1 cellular context compared by ENCODE assay signal in the genomic region with DNA sequence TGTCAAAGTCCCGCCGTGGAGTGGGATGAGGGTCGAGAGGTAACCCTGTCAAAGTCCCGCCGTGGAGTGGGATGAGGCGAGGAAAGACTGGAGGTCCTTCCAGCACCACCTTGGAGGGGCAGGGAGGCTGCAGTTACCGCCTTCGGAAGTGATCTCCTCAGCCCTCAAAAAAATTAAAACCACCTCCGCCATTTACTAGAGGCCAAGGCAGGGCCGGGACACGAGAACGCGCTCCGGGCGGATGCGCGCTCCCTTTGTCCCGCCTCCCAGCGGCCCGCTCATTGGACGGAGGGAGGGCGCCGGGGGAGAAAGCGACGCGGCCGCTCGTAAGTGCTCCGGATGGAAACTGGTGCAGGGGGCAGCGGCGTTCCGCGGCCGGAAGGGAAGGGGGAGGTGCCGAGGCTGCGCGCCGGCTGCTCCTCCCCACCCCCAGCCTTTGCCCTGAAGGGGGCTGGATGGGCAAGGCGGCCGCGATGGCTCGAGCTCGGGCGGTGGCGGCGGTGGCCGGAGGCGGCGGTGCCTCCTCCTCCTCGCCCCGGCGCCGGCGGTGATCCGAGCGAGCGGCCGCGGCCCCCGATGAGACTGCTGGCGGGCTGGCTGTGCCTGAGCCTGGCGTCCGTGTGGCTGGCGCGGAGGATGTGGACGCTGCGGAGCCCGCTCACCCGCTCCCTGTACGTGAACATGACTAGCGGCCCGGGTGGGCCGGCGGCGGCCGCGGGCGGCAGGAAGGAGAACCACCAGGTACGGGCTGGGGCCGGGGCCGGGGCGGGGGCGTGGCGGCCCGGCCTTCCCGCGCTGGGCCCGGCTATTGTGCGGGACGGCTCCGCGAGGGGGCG.
A peak's percentile ranks its signal among the peaks of the same experiment; 100 is the strongest.
TF ChIP-seq lines count a peak whose summit lies in the region.

A gene (plus strand): TSS at position 420 of the 836 bp plus-strand sequence. CDS start 157 bp downstream, at position 577.

TF ChIP-seq in K562, 482 proteins besides CTCF, POLR2A, EP300 and RAD21 (continued from another document and continues in another):
- TF ChIP-seq, protein P1, sequence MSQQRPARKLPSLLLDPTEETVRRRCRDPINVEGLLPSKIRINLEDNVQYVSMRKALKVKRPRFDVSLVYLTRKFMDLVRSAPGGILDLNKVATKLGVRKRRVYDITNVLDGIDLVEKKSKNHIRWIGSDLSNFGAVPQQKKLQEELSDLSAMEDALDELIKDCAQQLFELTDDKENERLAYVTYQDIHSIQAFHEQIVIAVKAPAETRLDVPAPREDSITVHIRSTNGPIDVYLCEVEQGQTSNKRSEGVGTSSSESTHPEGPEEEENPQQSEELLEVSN (IDR thresholded peaks at IDR 0.05; ENCODE audit: borderline replicate concordance in 1 of 2, extremely low read depth in 1 of 2, insufficient read depth in 1 of 2, insufficient read length in 1 of 2, low read depth in 1 of 2, low read length in 1 of 2, poor library complexity in 1 of 2, severe bottlenecking in 1 of 2), result peak; percentile 40 to 76
- TF ChIP-seq ZNF23 (CRISPR knock-in tag; IDR thresholded peaks at IDR 0.05) (no peak), JUNB (CRISPR knock-in tag; conservative IDR thresholded peaks at IDR 0.05) (no peak), ZBTB8A (IDR thresholded peaks at IDR 0.05; ENCODE audit: partially characterized antibody) (no peak), RCOR1 (IDR thresholded peaks at IDR 0.05; ENCODE audit: borderline replicate concordance in 1 of 2, low read depth in 2 of 2, low read length in 2 of 2) (peak in 1 of 2 experiments; percentile 84; a peak in 2 of 4 replicates), CHCHD3 (CRISPR knock-in tag; IDR thresholded peaks at IDR 0.05) (no peak), NR4A1 (CRISPR knock-in tag; IDR thresholded peaks at IDR 0.05) (no peak), NR4A1 (tag; IDR thresholded peaks at IDR 0.05) (0 out of 2 replicates have a peak, but pooled peaks have one; percentile 46), SRSF1 (IDR thresholded peaks at IDR 0.05; ENCODE audit: low read depth, low read length) (no peak), NFIC (IDR thresholded peaks at IDR 0.05) (peak; percentile 64), LARP7 (IDR thresholded peaks at IDR 0.05) (no peak), ZNF589 (CRISPR knock-in tag; IDR thresholded peaks at IDR 0.05; ENCODE audit: low read depth) (peak; percentile 72; the same call in 1 of the 2 replicates), NELFE (IDR thresholded peaks at IDR 0.05; ENCODE audit: insufficient read depth, insufficient read length) (no peak), ZNF3 (CRISPR knock-in tag; IDR thresholded peaks at IDR 0.05) (no peak), ILK (tag; IDR thresholded peaks at IDR 0.05; ENCODE audit: borderline replicate concordance, low read depth) (no peak), MECOM (CRISPR knock-in tag; IDR thresholded peaks at IDR 0.05) (no peak), ZNF140 (CRISPR knock-in tag; IDR thresholded peaks at IDR 0.05) (no peak), HLTF (IDR thresholded peaks at IDR 0.05) (no peak), PTTG1 (tag; IDR thresholded peaks at IDR 0.05; ENCODE audit: low read depth) (no peak), SLC30A9 (CRISPR knock-in tag; IDR thresholded peaks at IDR 0.05) (no peak), BMI1 (IDR thresholded peaks at IDR 0.05; ENCODE audit: low read length) (no peak), GATAD2A (IDR thresholded peaks at IDR 0.05) (peak; percentile 59; the same call in 1 of the 2 replicates), POLR3G (IDR thresholded peaks at IDR 0.05; ENCODE audit: extremely low read depth, insufficient read length, insufficient replicate concordance) (no peak), RFX5 (IDR thresholded peaks at IDR 0.05; ENCODE audit: low read depth, low read length) (no peak), RB1 (IDR thresholded peaks at IDR 0.05; ENCODE audit: low read depth) (peak; percentile 98), TEAD4 (IDR thresholded peaks at IDR 0.05; ENCODE audit: low read length) (0 out of 2 replicates have a peak, but pooled peaks have one; percentile 38), TEAD4 (CRISPR knock-in tag; IDR thresholded peaks at IDR 0.05; ENCODE audit: borderline replicate concordance) (no peak)
- TF ChIP-seq, protein P2, sequence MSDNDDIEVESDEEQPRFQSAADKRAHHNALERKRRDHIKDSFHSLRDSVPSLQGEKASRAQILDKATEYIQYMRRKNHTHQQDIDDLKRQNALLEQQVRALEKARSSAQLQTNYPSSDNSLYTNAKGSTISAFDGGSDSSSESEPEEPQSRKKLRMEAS (CRISPR knock-in tag; IDR thresholded peaks at IDR 0.05), result peak; percentile 75
- TF ChIP-seq, protein P3, sequence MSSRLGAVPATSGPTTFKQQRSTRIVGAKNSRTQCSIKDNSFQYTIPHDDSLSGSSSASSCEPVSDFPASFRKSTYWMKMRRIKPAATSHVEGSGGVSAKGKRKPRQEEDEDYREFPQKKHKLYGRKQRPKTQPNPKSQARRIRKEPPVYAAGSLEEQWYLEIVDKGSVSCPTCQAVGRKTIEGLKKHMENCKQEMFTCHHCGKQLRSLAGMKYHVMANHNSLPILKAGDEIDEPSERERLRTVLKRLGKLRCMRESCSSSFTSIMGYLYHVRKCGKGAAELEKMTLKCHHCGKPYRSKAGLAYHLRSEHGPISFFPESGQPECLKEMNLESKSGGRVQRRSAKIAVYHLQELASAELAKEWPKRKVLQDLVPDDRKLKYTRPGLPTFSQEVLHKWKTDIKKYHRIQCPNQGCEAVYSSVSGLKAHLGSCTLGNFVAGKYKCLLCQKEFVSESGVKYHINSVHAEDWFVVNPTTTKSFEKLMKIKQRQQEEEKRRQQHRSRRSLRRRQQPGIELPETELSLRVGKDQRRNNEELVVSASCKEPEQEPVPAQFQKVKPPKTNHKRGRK (tag; IDR thresholded peaks at IDR 0.05), result no peak
- TF ChIP-seq, protein P4, sequence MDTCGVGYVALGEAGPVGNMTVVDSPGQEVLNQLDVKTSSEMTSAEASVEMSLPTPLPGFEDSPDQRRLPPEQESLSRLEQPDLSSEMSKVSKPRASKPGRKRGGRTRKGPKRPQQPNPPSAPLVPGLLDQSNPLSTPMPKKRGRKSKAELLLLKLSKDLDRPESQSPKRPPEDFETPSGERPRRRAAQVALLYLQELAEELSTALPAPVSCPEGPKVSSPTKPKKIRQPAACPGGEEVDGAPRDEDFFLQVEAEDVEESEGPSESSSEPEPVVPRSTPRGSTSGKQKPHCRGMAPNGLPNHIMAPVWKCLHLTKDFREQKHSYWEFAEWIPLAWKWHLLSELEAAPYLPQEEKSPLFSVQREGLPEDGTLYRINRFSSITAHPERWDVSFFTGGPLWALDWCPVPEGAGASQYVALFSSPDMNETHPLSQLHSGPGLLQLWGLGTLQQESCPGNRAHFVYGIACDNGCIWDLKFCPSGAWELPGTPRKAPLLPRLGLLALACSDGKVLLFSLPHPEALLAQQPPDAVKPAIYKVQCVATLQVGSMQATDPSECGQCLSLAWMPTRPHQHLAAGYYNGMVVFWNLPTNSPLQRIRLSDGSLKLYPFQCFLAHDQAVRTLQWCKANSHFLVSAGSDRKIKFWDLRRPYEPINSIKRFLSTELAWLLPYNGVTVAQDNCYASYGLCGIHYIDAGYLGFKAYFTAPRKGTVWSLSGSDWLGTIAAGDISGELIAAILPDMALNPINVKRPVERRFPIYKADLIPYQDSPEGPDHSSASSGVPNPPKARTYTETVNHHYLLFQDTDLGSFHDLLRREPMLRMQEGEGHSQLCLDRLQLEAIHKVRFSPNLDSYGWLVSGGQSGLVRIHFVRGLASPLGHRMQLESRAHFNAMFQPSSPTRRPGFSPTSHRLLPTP (IDR thresholded peaks at IDR 0.05; ENCODE audit: borderline replicate concordance, extremely low read depth, insufficient read length), result no peak
- TF ChIP-seq, protein P5, sequence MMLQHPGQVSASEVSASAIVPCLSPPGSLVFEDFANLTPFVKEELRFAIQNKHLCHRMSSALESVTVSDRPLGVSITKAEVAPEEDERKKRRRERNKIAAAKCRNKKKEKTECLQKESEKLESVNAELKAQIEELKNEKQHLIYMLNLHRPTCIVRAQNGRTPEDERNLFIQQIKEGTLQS (IDR thresholded peaks at IDR 0.05), result no peak
- TF ChIP-seq, protein P5 (CRISPR knock-in tag; conservative IDR thresholded peaks at IDR 0.05), result no peak
- TF ChIP-seq, protein P6, sequence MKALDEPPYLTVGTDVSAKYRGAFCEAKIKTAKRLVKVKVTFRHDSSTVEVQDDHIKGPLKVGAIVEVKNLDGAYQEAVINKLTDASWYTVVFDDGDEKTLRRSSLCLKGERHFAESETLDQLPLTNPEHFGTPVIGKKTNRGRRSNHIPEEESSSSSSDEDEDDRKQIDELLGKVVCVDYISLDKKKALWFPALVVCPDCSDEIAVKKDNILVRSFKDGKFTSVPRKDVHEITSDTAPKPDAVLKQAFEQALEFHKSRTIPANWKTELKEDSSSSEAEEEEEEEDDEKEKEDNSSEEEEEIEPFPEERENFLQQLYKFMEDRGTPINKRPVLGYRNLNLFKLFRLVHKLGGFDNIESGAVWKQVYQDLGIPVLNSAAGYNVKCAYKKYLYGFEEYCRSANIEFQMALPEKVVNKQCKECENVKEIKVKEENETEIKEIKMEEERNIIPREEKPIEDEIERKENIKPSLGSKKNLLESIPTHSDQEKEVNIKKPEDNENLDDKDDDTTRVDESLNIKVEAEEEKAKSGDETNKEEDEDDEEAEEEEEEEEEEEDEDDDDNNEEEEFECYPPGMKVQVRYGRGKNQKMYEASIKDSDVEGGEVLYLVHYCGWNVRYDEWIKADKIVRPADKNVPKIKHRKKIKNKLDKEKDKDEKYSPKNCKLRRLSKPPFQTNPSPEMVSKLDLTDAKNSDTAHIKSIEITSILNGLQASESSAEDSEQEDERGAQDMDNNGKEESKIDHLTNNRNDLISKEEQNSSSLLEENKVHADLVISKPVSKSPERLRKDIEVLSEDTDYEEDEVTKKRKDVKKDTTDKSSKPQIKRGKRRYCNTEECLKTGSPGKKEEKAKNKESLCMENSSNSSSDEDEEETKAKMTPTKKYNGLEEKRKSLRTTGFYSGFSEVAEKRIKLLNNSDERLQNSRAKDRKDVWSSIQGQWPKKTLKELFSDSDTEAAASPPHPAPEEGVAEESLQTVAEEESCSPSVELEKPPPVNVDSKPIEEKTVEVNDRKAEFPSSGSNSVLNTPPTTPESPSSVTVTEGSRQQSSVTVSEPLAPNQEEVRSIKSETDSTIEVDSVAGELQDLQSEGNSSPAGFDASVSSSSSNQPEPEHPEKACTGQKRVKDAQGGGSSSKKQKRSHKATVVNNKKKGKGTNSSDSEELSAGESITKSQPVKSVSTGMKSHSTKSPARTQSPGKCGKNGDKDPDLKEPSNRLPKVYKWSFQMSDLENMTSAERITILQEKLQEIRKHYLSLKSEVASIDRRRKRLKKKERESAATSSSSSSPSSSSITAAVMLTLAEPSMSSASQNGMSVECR (CRISPR knock-in tag; IDR thresholded peaks at IDR 0.05), result peak; percentile 93
- TF ChIP-seq, protein P7, sequence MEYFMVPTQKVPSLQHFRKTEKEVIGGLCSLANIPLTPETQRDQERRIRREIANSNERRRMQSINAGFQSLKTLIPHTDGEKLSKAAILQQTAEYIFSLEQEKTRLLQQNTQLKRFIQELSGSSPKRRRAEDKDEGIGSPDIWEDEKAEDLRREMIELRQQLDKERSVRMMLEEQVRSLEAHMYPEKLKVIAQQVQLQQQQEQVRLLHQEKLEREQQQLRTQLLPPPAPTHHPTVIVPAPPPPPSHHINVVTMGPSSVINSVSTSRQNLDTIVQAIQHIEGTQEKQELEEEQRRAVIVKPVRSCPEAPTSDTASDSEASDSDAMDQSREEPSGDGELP (CRISPR knock-in tag; IDR thresholded peaks at IDR 0.05; ENCODE audit: borderline replicate concordance), result peak; percentile 78
- TF ChIP-seq, protein P8, sequence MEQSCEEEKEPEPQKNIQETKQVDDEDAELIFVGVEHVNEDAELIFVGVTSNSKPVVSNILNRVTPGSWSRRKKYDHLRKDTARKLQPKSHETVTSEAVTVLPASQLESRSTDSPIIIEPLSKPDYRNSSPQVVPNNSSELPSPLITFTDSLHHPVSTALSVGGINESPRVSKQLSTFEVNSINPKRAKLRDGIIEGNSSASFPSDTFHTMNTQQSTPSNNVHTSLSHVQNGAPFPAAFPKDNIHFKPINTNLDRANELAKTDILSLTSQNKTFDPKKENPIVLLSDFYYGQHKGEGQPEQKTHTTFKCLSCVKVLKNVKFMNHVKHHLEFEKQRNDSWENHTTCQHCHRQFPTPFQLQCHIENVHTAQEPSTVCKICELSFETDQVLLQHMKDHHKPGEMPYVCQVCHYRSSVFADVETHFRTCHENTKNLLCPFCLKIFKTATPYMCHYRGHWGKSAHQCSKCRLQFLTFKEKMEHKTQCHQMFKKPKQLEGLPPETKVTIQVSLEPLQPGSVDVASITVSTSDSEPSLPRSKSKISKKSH (CRISPR knock-in tag; IDR thresholded peaks at IDR 0.05), result no peak
- TF ChIP-seq, protein P9, sequence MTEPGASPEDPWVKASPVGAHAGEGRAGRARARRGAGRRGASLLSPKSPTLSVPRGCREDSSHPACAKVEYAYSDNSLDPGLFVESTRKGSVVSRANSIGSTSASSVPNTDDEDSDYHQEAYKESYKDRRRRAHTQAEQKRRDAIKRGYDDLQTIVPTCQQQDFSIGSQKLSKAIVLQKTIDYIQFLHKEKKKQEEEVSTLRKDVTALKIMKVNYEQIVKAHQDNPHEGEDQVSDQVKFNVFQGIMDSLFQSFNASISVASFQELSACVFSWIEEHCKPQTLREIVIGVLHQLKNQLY (CRISPR knock-in tag; conservative IDR thresholded peaks at IDR 0.05), result no peak
- TF ChIP-seq, protein P10, sequence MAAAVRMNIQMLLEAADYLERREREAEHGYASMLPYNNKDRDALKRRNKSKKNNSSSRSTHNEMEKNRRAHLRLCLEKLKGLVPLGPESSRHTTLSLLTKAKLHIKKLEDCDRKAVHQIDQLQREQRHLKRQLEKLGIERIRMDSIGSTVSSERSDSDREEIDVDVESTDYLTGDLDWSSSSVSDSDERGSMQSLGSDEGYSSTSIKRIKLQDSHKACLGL (CRISPR knock-in tag; IDR thresholded peaks at IDR 0.05; ENCODE audit: borderline replicate concordance, poor library complexity, severe bottlenecking), result no peak
- TF ChIP-seq, protein P11, sequence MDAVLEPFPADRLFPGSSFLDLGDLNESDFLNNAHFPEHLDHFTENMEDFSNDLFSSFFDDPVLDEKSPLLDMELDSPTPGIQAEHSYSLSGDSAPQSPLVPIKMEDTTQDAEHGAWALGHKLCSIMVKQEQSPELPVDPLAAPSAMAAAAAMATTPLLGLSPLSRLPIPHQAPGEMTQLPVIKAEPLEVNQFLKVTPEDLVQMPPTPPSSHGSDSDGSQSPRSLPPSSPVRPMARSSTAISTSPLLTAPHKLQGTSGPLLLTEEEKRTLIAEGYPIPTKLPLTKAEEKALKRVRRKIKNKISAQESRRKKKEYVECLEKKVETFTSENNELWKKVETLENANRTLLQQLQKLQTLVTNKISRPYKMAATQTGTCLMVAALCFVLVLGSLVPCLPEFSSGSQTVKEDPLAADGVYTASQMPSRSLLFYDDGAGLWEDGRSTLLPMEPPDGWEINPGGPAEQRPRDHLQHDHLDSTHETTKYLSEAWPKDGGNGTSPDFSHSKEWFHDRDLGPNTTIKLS (IDR thresholded peaks at IDR 0.05; ENCODE audit: borderline replicate concordance, low read depth), result peak; percentile 50; the same call in 1 of the 2 replicates
- TF ChIP-seq, protein P12, sequence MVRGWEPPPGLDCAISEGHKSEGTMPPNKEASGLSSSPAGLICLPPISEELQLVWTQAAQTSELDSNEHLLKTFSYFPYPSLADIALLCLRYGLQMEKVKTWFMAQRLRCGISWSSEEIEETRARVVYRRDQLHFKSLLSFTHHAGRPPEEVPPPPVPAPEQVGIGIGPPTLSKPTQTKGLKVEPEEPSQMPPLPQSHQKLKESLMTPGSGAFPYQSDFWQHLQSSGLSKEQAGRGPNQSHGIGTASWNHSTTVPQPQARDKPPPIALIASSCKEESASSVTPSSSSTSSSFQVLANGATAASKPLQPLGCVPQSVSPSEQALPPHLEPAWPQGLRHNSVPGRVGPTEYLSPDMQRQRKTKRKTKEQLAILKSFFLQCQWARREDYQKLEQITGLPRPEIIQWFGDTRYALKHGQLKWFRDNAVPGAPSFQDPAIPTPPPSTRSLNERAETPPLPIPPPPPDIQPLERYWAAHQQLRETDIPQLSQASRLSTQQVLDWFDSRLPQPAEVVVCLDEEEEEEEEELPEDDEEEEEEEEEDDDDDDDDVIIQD (CRISPR knock-in tag; IDR thresholded peaks at IDR 0.05), result no peak
